ENCODE assay signal across 19 cellular contexts in genomic region chr9:133345596-133345995, GRCh38. TPM values are rescaled to one million over a fixed set of nuclear protein-coding genes. Genes with fewer than 3 reads are reported as not detected.
A peak's percentile ranks its signal among the peaks of the same experiment; 100 is the strongest.
DNase-seq lines count a peak whose midpoint lies in the region; ATAC-seq and TF ChIP-seq lines count a peak whose summit lies in the region.
"Had no signal": no experiment of that assay in that cellular context is flagged by ENCODE, and none has a peak within 500 bp of the region (broad histone marks: within the 10 kb centered on the region; RNA-seq: fewer than 3 reads in every experiment).

No MANE protein-coding gene starts in this region.

- H3K27ac Mint-ChIP-seq in T-helper 1 cell treated with Interleukin-12 subunit alpha and Interleukin-12 subunit beta and Interleukin-4 antibody, amounts not matched to agents 30 μg/mL and 1 μg/mL, for 36 hours, result no peak overlapping the region
- H3K27ac Mint-ChIP-seq in CD8-positive, alpha-beta T cell, result no peak overlapping the region
- no peak overlapping the region for H3K27ac Mint-ChIP-seq in activated T-helper 2 cell treated with anti-CD3 and anti-CD28 coated beads, Interferon-gamma antibody, Interleukin-2, Interleukin-4, amounts not matched to agents 10 μg/mL and 5 μg/mL and 100 μg/mL, durations not matched to agents 14 hours and 24 hours and 36 hours
- peak overlapping the region in 1 of 9 donors; percentile 92 for H3K27ac Mint-ChIP-seq in naive thymus-derived CD4-positive, alpha-beta T cell
- H3K27ac Mint-ChIP-seq: HFFc6 had no signal

- peaks cover 28% of the 10 kb centered on the region for H3K4me1 ChIP-seq in CD8-positive, alpha-beta T cell (ENCODE audit: insufficient read depth, low read length)
- H3K4me1 ChIP-seq in naive thymus-derived CD4-positive, alpha-beta T cell (ENCODE audit: control insufficient read depth in 2 of 2, insufficient read depth in 2 of 2, low read length in 2 of 2), result peaks cover 20 to 21% of the 10 kb centered on the region in 2 donors

- peaks cover 27% of the 10 kb centered on the region for H3K36me3 ChIP-seq in CD8-positive, alpha-beta T cell (ENCODE audit: insufficient read depth, low read length)
- peaks cover 13 to 80% (median 13%) of the 10 kb centered on the region in 3 experiments for H3K36me3 ChIP-seq in naive thymus-derived CD4-positive, alpha-beta T cell (ENCODE audit: control insufficient read depth in 2 of 3, insufficient read depth in 3 of 3, low read length in 3 of 3)
- H3K36me3 ChIP-seq in H7 (replicated peaks; ENCODE audit: control insufficient read depth, insufficient read depth, low read length) (peaks cover 63% of the 10 kb centered on the region), brain microvascular endothelial cell (replicated peaks) (peaks cover 61% of the 10 kb centered on the region)

- H3K9me3 Mint-ChIP-seq in T-helper 1 cell treated with Interleukin-12 subunit alpha and Interleukin-12 subunit beta and Interleukin-4 antibody, amounts not matched to agents 30 μg/mL and 1 μg/mL, for 36 hours, result no peaks in the 10 kb centered on the region
- H3K9me3 Mint-ChIP-seq in CD8-positive, alpha-beta T cell, result no peaks in the 10 kb centered on the region
- H3K9me3 Mint-ChIP-seq in activated T-helper 2 cell treated with anti-CD3 and anti-CD28 coated beads, Interferon-gamma antibody, Interleukin-2, Interleukin-4, amounts not matched to agents 10 μg/mL and 5 μg/mL and 100 μg/mL, durations not matched to agents 14 hours and 24 hours and 36 hours, result no peaks in the 10 kb centered on the region
- H3K9me3 Mint-ChIP-seq in naive thymus-derived CD4-positive, alpha-beta T cell, result peaks cover 0 to 2% (median 0%) of the 10 kb centered on the region in 11 donors

- TF ChIP-seq CTCF in CD8-positive, alpha-beta T cell (IDR thresholded peaks at IDR 0.05), result no peak
- no peak for TF ChIP-seq CTCF in brain microvascular endothelial cell (IDR thresholded peaks at IDR 0.05; ENCODE audit: low read depth, low read length, missing control alignments)

- DNase-seq in T-helper 1 cell (no peak), NOMO-1 (lab: John Stamatoyannopoulos, UW; ENCODE audit: unreplicated experiment in 2 of 2) (no peak), H7 (no peak), brain microvascular endothelial cell (no peak)
- DNase-seq in CD8-positive, alpha-beta T cell, result no peak
- DNase-seq in activated T-helper 2 cell treated with anti-CD3 and anti-CD28 coated beads, Interferon-gamma antibody, Interleukin-2, Interleukin-4, amounts not matched to agents 10 μg/mL and 5 μg/mL and 100 μg/mL, durations not matched to agents 14 hours and 24 hours and 36 hours (ENCODE audit: low spot score), result no peak
- no peak for DNase-seq in naive thymus-derived CD4-positive, alpha-beta T cell
- DNase-seq: GOT3, HFFc6, NCI-H1048, NCI-H146, NCI-H226, NCI-H526 treated with DMSO at 0.1 percent for 48 hours, PC-9 had no signal

- peak overlapping the region; percentile 31 for H3K4me3 Mint-ChIP-seq in T-helper 1 cell treated with Interleukin-12 subunit alpha and Interleukin-12 subunit beta and Interleukin-4 antibody, amounts not matched to agents 30 μg/mL and 1 μg/mL, for 36 hours
- H3K4me3 Mint-ChIP-seq in CD8-positive, alpha-beta T cell, result peak overlapping the region; percentile 29
- peak overlapping the region; percentile 39 for H3K4me3 Mint-ChIP-seq in activated T-helper 2 cell treated with anti-CD3 and anti-CD28 coated beads, Interferon-gamma antibody, Interleukin-2, Interleukin-4, amounts not matched to agents 10 μg/mL and 5 μg/mL and 100 μg/mL, durations not matched to agents 14 hours and 24 hours and 36 hours (ENCODE audit: low read depth)
- peak overlapping the region in 6 of 10 donors; percentile 13 to 100 (median 92) for H3K4me3 Mint-ChIP-seq in naive thymus-derived CD4-positive, alpha-beta T cell

- POLR2A ChIA-PET in CD8-positive, alpha-beta T cell (lab: Charles Lee), result interaction anchor here (0.5 kb wide), 1 partner anchor 68 kb away, joined by 3 read pairs; no protein-coding TSS in a partner anchor
- POLR2A ChIA-PET in naive thymus-derived CD4-positive, alpha-beta T cell (lab: Charles Lee), result interaction anchor here (0.6 to 3.7 kb wide), 3 partner anchors 11 to 995 kb away, joined by 3 to 27 read pairs (median 3); partner anchors contain the start of genes SURF1 and SURF2

- intact Hi-C loops in CD8-positive, alpha-beta T cell (cut with DNase I, micrococcal nuclease), result loop anchor here (5.0 to 10.0 kb wide), 2 partner anchors 198 to 789 kb away; partner anchors contain the start of gene WDR5 (in 1 of the 2)
- intact Hi-C loops in activated T-helper 2 cell treated with anti-CD3 and anti-CD28 coated beads, Interferon-gamma antibody, Interleukin-2, Interleukin-4, amounts not matched to agents 10 μg/mL and 5 μg/mL and 100 μg/mL, durations not matched to agents 14 hours and 24 hours and 36 hours (cut with micrococcal nuclease), result loop anchor here (5.0 kb wide), 1 partner anchor 72 kb away; the partner anchor contains the start of gene REXO4
- intact Hi-C loops in naive thymus-derived CD4-positive, alpha-beta T cell (cut with micrococcal nuclease), result loop anchor here (5.0 to 10.0 kb wide), 4 partner anchors 72 to 819 kb away; partner anchors contain the start of genes BRD3 (in 1 of the 2), CACFD1 (in 1 of the 2), REXO4 (in 1 of the 2) and RNU6ATAC (in 1 of the 2)

- in situ Hi-C loops in brain microvascular endothelial cell (cut with HindIII; ENCODE audit: low pct_ligation_motif_present, low sequenced_read_pairs), result no loop called here

- no peak overlapping the region for H3K27ac ChIP-seq in CD8-positive, alpha-beta T cell (ENCODE audit: low read depth, low read length)
- H3K27ac ChIP-seq in naive thymus-derived CD4-positive, alpha-beta T cell (ENCODE audit: low read depth, low read length), result no peak overlapping the region
- no peak overlapping the region for H3K27ac ChIP-seq in brain microvascular endothelial cell
- H3K27ac ChIP-seq: HL-60, PC-9, SK-N-MC had no signal

- peaks cover 41% of the 10 kb centered on the region for H3K36me3 Mint-ChIP-seq in T-helper 1 cell treated with Interleukin-12 subunit alpha and Interleukin-12 subunit beta and Interleukin-4 antibody, amounts not matched to agents 30 μg/mL and 1 μg/mL, for 36 hours (ENCODE audit: low read depth)
- peaks cover 74% of the 10 kb centered on the region for H3K36me3 Mint-ChIP-seq in CD8-positive, alpha-beta T cell
- peaks cover 77% of the 10 kb centered on the region for H3K36me3 Mint-ChIP-seq in activated T-helper 2 cell treated with anti-CD3 and anti-CD28 coated beads, Interferon-gamma antibody, Interleukin-2, Interleukin-4, amounts not matched to agents 10 μg/mL and 5 μg/mL and 100 μg/mL, durations not matched to agents 14 hours and 24 hours and 36 hours (ENCODE audit: low read depth)
- peaks cover 8 to 30% (median 26%) of the 10 kb centered on the region in 5 donors for H3K36me3 Mint-ChIP-seq in naive thymus-derived CD4-positive, alpha-beta T cell

- CTCF ChIA-PET in CD8-positive, alpha-beta T cell (lab: Charles Lee), result interaction anchor here (1.0 to 3.6 kb wide), 4 partner anchors 26 to 141 kb away, joined by 3 to 14 read pairs (median 4); no protein-coding TSS in a partner anchor
- CTCF ChIA-PET in naive thymus-derived CD4-positive, alpha-beta T cell (lab: Charles Lee), result interaction anchor here (1.1 kb wide), 1 partner anchor 27 kb away, joined by 3 read pairs; no protein-coding TSS in a partner anchor

- ATAC-seq in CD8-positive, alpha-beta T cell, result no peak
- ATAC-seq in naive thymus-derived CD4-positive, alpha-beta T cell, result no peak
- ATAC-seq: K562, Right ventricle myocardium inferior had no signal

- no peaks in the 10 kb centered on the region for H3K27me3 Mint-ChIP-seq in T-helper 1 cell treated with Interleukin-12 subunit alpha and Interleukin-12 subunit beta and Interleukin-4 antibody, amounts not matched to agents 30 μg/mL and 1 μg/mL, for 36 hours (ENCODE audit: low read depth)
- no peaks in the 10 kb centered on the region for H3K27me3 Mint-ChIP-seq in CD8-positive, alpha-beta T cell (ENCODE audit: low read depth)
- no peaks in the 10 kb centered on the region for H3K27me3 Mint-ChIP-seq in activated T-helper 2 cell treated with anti-CD3 and anti-CD28 coated beads, Interferon-gamma antibody, Interleukin-2, Interleukin-4, amounts not matched to agents 10 μg/mL and 5 μg/mL and 100 μg/mL, durations not matched to agents 14 hours and 24 hours and 36 hours (ENCODE audit: low read depth)
- H3K27me3 Mint-ChIP-seq in naive thymus-derived CD4-positive, alpha-beta T cell, result peaks cover 0 to 2% (median 0%) of the 10 kb centered on the region in 5 donors

- H3K4me3 ChIP-seq in CD8-positive, alpha-beta T cell (ENCODE audit: low read depth, low read length), result no peak overlapping the region
- H3K4me3 ChIP-seq in naive thymus-derived CD4-positive, alpha-beta T cell (ENCODE audit: low read length), result no peak overlapping the region
- no peak overlapping the region for H3K4me3 ChIP-seq in H7 (ENCODE audit: insufficient read depth, low read depth, low read length)
- no peak overlapping the region for H3K4me3 ChIP-seq in brain microvascular endothelial cell (ENCODE audit: low read depth, low read length)
- H3K4me3 ChIP-seq: PC-9 had no signal

- H3K9me3 ChIP-seq in CD8-positive, alpha-beta T cell (ENCODE audit: low read length), result no peaks in the 10 kb centered on the region
- H3K9me3 ChIP-seq in naive thymus-derived CD4-positive, alpha-beta T cell (ENCODE audit: control insufficient read depth in 2 of 3, low read length in 3 of 3), result no peaks in the 10 kb centered on the region

- H3K4me1 Mint-ChIP-seq in T-helper 1 cell treated with Interleukin-12 subunit alpha and Interleukin-12 subunit beta and Interleukin-4 antibody, amounts not matched to agents 30 μg/mL and 1 μg/mL, for 36 hours (ENCODE audit: low read depth), result peaks cover 29% of the 10 kb centered on the region
- peaks cover 44% of the 10 kb centered on the region for H3K4me1 Mint-ChIP-seq in CD8-positive, alpha-beta T cell (ENCODE audit: low read depth)
- peaks cover 30% of the 10 kb centered on the region for H3K4me1 Mint-ChIP-seq in activated T-helper 2 cell treated with anti-CD3 and anti-CD28 coated beads, Interferon-gamma antibody, Interleukin-2, Interleukin-4, amounts not matched to agents 10 μg/mL and 5 μg/mL and 100 μg/mL, durations not matched to agents 14 hours and 24 hours and 36 hours (ENCODE audit: low read depth)
- peaks cover 36 to 57% (median 43%) of the 10 kb centered on the region in 7 donors for H3K4me1 Mint-ChIP-seq in naive thymus-derived CD4-positive, alpha-beta T cell

- no peaks in the 10 kb centered on the region for H3K27me3 ChIP-seq in CD8-positive, alpha-beta T cell (ENCODE audit: insufficient read depth, low read length)
- H3K27me3 ChIP-seq in naive thymus-derived CD4-positive, alpha-beta T cell (ENCODE audit: control insufficient read depth in 2 of 2, insufficient read depth in 2 of 2, low read length in 2 of 2), result no peaks in the 10 kb centered on the region
- H3K27me3 ChIP-seq in H7 (ENCODE audit: control insufficient read depth, insufficient read depth, low read length), result no peaks in the 10 kb centered on the region
- no peaks in the 10 kb centered on the region for H3K27me3 ChIP-seq in brain microvascular endothelial cell (replicated peaks)

RNA-seq across cellular contexts. Expression of gene MED22, which starts 2.3 kb away (rescaled TPM):
- 10 to 100 TPM; 17.8 to 21.2 TPM for total RNA-seq in CD8-positive, alpha-beta T cell
- 35.2 and 36.4 TPM in 2 replicates for total RNA-seq in activated T-helper 2 cell treated with anti-CD3 and anti-CD28 coated beads, Interferon-gamma antibody, Interleukin-2, Interleukin-4, amounts not matched to agents 10 μg/mL and 5 μg/mL and 100 μg/mL, durations not matched to agents 14 hours and 24 hours and 36 hours
- total RNA-seq in naive thymus-derived CD4-positive, alpha-beta T cell, result 10 to 100 TPM; 26.5 to 44.6 (median 32.8) TPM
- 10 to 100 TPM; 13.5 to 20.2 TPM for polyA plus RNA-seq in naive thymus-derived CD4-positive, alpha-beta T cell
- total RNA-seq in H7 (2014; rRNA removed; shearing (Covaris generic)), result 61.0 and 64.6 TPM in 2 replicates

RNA-seq across cellular contexts. Expression of gene RPL7A, which starts 2.4 kb away (rescaled TPM):
- 1,000 to 10,000 TPM; 2,612 to 2,623 TPM for total RNA-seq in CD8-positive, alpha-beta T cell
- total RNA-seq in activated T-helper 2 cell treated with anti-CD3 and anti-CD28 coated beads, Interferon-gamma antibody, Interleukin-2, Interleukin-4, amounts not matched to agents 10 μg/mL and 5 μg/mL and 100 μg/mL, durations not matched to agents 14 hours and 24 hours and 36 hours, result 2,586 and 2,588 TPM in 2 replicates
- total RNA-seq in naive thymus-derived CD4-positive, alpha-beta T cell, result 1,000 to 10,000 TPM; 2,002 to 2,815 (median 2,428) TPM
- 1,000 to 10,000 TPM; 1,347 to 1,421 TPM for polyA plus RNA-seq in naive thymus-derived CD4-positive, alpha-beta T cell
- total RNA-seq in H7 (2014; rRNA removed; shearing (Covaris generic)), result 2,813 and 2,948 TPM in 2 replicates

RNA-seq across cellular contexts. Expression of gene SURF6, which starts 9.6 kb away (rescaled TPM):
- 10 to 100 TPM; 17.0 to 17.8 TPM for total RNA-seq in CD8-positive, alpha-beta T cell
- total RNA-seq in activated T-helper 2 cell treated with anti-CD3 and anti-CD28 coated beads, Interferon-gamma antibody, Interleukin-2, Interleukin-4, amounts not matched to agents 10 μg/mL and 5 μg/mL and 100 μg/mL, durations not matched to agents 14 hours and 24 hours and 36 hours, result 23.0 and 24.4 TPM in 2 replicates
- 10 to 100 TPM; 15.4 to 33.5 (median 23.4) TPM for total RNA-seq in naive thymus-derived CD4-positive, alpha-beta T cell
- polyA plus RNA-seq in naive thymus-derived CD4-positive, alpha-beta T cell, result 10 to 100 TPM in 1 of 2 donors, 1 to 10 TPM in 1; 9.8 to 18.7 TPM
- 42.0 and 45.2 TPM in 2 replicates for total RNA-seq in H7 (2014; rRNA removed; shearing (Covaris generic))

RNA-seq across cellular contexts. Expression of gene SURF1, which starts 10.7 kb away (rescaled TPM):
- total RNA-seq in CD8-positive, alpha-beta T cell, result 10 to 100 TPM; 34.3 to 36.8 TPM
- total RNA-seq in activated T-helper 2 cell treated with anti-CD3 and anti-CD28 coated beads, Interferon-gamma antibody, Interleukin-2, Interleukin-4, amounts not matched to agents 10 μg/mL and 5 μg/mL and 100 μg/mL, durations not matched to agents 14 hours and 24 hours and 36 hours, result 32.4 and 33.0 TPM in 2 replicates
- total RNA-seq in naive thymus-derived CD4-positive, alpha-beta T cell, result 10 to 100 TPM; 40.5 to 53.5 (median 47.9) TPM
- polyA plus RNA-seq in naive thymus-derived CD4-positive, alpha-beta T cell, result 100 to 1,000 TPM in 1 of 2 donors, 10 to 100 TPM in 1; 96.1 to 128 TPM
- total RNA-seq in H7 (2014; rRNA removed; shearing (Covaris generic)), result 30.6 and 31.8 TPM in 2 replicates

RNA-seq across cellular contexts. Expression of gene SURF2, which starts 10.8 kb away (rescaled TPM):
- total RNA-seq in CD8-positive, alpha-beta T cell, result 10 to 100 TPM; 18.6 to 21.9 TPM
- 16.9 and 22.1 TPM in 2 replicates for total RNA-seq in activated T-helper 2 cell treated with anti-CD3 and anti-CD28 coated beads, Interferon-gamma antibody, Interleukin-2, Interleukin-4, amounts not matched to agents 10 μg/mL and 5 μg/mL and 100 μg/mL, durations not matched to agents 14 hours and 24 hours and 36 hours
- total RNA-seq in naive thymus-derived CD4-positive, alpha-beta T cell, result 10 to 100 TPM; 15.0 to 23.5 (median 15.6) TPM
- polyA plus RNA-seq in naive thymus-derived CD4-positive, alpha-beta T cell, result 10 to 100 TPM; 28.1 to 44.5 TPM
- total RNA-seq in H7 (2014; rRNA removed; shearing (Covaris generic)), result 25.8 and 28.1 TPM in 2 replicates

Comparison
In these comparisons a context has a peak if more than half of its experiments do, and no peak if none do; other contexts are left out.
1. H3K4me3 Mint-ChIP-seq: peak in every context shown above with its lines; median percentile 92 in naive thymus-derived CD4-positive, alpha-beta T cell; 39 in activated T-helper 2 cell treated with anti-CD3 and anti-CD28 coated beads, Interferon-gamma antibody, Interleukin-2, Interleukin-4, amounts not matched to agents 10 μg/mL and 5 μg/mL and 100 μg/mL, durations not matched to agents 14 hours and 24 hours and 36 hours; 31 in T-helper 1 cell treated with Interleukin-12 subunit alpha and Interleukin-12 subunit beta and Interleukin-4 antibody, amounts not matched to agents 30 μg/mL and 1 μg/mL, for 36 hours; 29 in CD8-positive, alpha-beta T cell.